In genomic region chr6:32117461-32117860, GRCh38 we compare ENCODE assay signal across 21 cellular contexts. TPM values are rescaled to one million over a fixed set of nuclear protein-coding genes. Genes with fewer than 3 reads are reported as not detected.
"Had no signal": no experiment of that assay in that cellular context is flagged by ENCODE, and none has a peak within 500 bp of the region (broad histone marks: within the 10 kb centered on the region; RNA-seq: fewer than 3 reads in every experiment).

No MANE protein-coding gene starts in this region.

- H3K27ac ChIP-seq: SK-N-MC, VCaP had no signal

- ATAC-seq: activated naive CD4-positive, alpha-beta T cell treated with anti-CD3 and anti-CD28 coated beads, Interleukin-2, amount 50 U/mL, for 72 hours; activated naive CD8-positive, alpha-beta T cell treated with anti-CD3 and anti-CD28 coated beads, Interleukin-2, amount 50 U/mL, for 24 hours; Right ventricle myocardium inferior; T-cell had no signal

- H3K27ac Mint-ChIP-seq: activated CD4-positive, alpha-beta memory T cell treated with anti-CD3 and anti-CD28 coated beads for 36 hours; activated CD4-positive, alpha-beta T cell treated with anti-CD3 and anti-CD28 coated beads, Interleukin-2, amount 10 ng/mL, durations not matched to agents 7 days and 5 days; activated naive CD4-positive, alpha-beta T cell treated with anti-CD3 and anti-CD28 coated beads, Interleukin-2, amount 50 U/mL, for 72 hours; activated naive CD8-positive, alpha-beta T cell treated with anti-CD3 and anti-CD28 coated beads, Interleukin-2, amount 50 U/mL, for 24 hours; T-cell had no signal

- DNase-seq: activated CD4-positive, alpha-beta memory T cell treated with anti-CD3 and anti-CD28 coated beads for 36 hours; activated CD4-positive, CD25-positive, alpha-beta regulatory T cell; activated naive CD8-positive, alpha-beta T cell treated with anti-CD3 and anti-CD28 coated beads, Interleukin-2, amount 50 U/mL, for 24 hours; activated T-cell treated with anti-CD3 and anti-CD28 coated beads for 4 hours; amygdala; NCI-H1092; NCI-H1930; NCI-H2171; NCI-H345; NCI-H510A; NCI-H526 treated with DMSO at 0.1 percent for 48 hours; T-cell had no signal

- H3K4me3 ChIP-seq: SK-N-MC had no signal

- H3K9me3 Mint-ChIP-seq: activated CD4-positive, alpha-beta memory T cell treated with anti-CD3 and anti-CD28 coated beads for 36 hours; activated CD4-positive, alpha-beta T cell treated with anti-CD3 and anti-CD28 coated beads, Interleukin-2, amount 10 ng/mL, durations not matched to agents 7 days and 5 days; activated naive CD4-positive, alpha-beta T cell treated with anti-CD3 and anti-CD28 coated beads, Interleukin-2, amount 50 U/mL, for 72 hours; activated naive CD8-positive, alpha-beta T cell treated with anti-CD3 and anti-CD28 coated beads, Interleukin-2, amount 50 U/mL, for 24 hours; brain; central memory CD8-positive, alpha-beta T cell; T-cell had no signal

- H3K27me3 Mint-ChIP-seq: activated CD4-positive, alpha-beta memory T cell treated with anti-CD3 and anti-CD28 coated beads for 36 hours; activated CD4-positive, alpha-beta T cell treated with anti-CD3 and anti-CD28 coated beads, Interleukin-2, amount 10 ng/mL, durations not matched to agents 7 days and 5 days; activated naive CD8-positive, alpha-beta T cell treated with anti-CD3 and anti-CD28 coated beads, Interleukin-2, amount 50 U/mL, for 24 hours; central memory CD8-positive, alpha-beta T cell; T-cell had no signal

- H3K4me3 Mint-ChIP-seq: activated CD4-positive, alpha-beta memory T cell treated with anti-CD3 and anti-CD28 coated beads for 36 hours; activated CD4-positive, alpha-beta T cell treated with anti-CD3 and anti-CD28 coated beads, Interleukin-2, amount 10 ng/mL, durations not matched to agents 7 days and 5 days; activated naive CD8-positive, alpha-beta T cell treated with anti-CD3 and anti-CD28 coated beads, Interleukin-2, amount 50 U/mL, for 24 hours; brain; central memory CD8-positive, alpha-beta T cell; T-cell had no signal

RNA-seq across cellular contexts. Expression of gene PRRT1, which starts 34.3 kb away (rescaled TPM):
- total RNA-seq: RPMI7951; T-helper 2 cell treated with Interferon-gamma antibody and Interleukin-4, amounts not matched to agents 100 ng/mL and 5 ng/mL, for 36 hours had no signal
